In the genomic region with DNA sequence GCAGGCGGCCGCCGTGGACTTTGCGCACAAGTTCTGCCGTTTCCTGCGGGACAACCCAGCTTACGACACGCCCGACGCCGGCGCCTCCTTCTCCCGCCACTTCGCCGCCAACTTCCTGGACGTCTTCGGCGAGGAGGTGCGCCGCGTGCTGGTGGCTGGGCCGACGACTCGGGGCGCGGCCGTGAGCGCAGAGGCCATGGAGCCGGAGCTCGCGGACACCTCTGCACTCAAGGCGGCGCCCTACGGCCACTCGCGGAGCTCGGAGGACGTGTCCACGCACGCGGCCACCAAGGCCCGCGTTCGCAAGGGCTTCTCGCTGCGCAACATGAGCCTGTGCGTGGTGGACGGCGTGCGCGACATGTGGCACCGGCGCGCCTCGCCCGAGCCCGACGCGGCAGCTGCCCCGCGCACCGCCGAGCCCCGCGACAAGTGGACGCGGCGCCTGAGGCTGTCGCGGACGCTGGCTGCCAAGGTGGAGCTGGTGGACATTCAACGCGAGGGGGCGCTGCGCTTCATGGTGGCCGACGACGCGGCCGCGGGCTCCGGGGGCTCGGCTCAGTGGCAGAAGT, we compare ENCODE assay signal across 21 cellular contexts. TPM values are rescaled to one million over a fixed set of nuclear protein-coding genes. Genes with fewer than 3 reads are reported as not detected.
A peak's percentile ranks its signal among the peaks of the same experiment; 100 is the strongest.
DNase-seq lines count a peak whose midpoint lies in the region; FAIRE-seq and TF ChIP-seq lines count a peak whose summit lies in the region.
"Had no signal": no experiment of that assay in that cellular context is flagged by ENCODE, and none has a peak within 500 bp of the region (broad histone marks: within the 10 kb centered on the region; RNA-seq: fewer than 3 reads in every experiment).

No MANE protein-coding gene starts in this region.

- no peak overlapping the region for H2AFZ ChIP-seq in H1 (ENCODE audit: low read length)

- CTCF ChIA-PET in H1 (lab: Charles Lee; ENCODE audit: partially characterized antibody), result interaction anchor here (0.8 to 12.9 kb wide), 14 partner anchors 8 to 698 kb away, joined by 3 to 134 read pairs (median 4); a partner anchor contains a TSS

- TF ChIP-seq EP300 in H1 (IDR thresholded peaks at IDR 0.05; ENCODE audit: borderline replicate concordance in 1 of 2, low read depth in 2 of 2, low read length in 2 of 2), result no peak

- H3K79me1 ChIP-seq in H1 (ENCODE audit: low read depth, low read length), result no peaks in the 10 kb centered on the region

- H3K27me3 ChIP-seq in H1 (replicated peaks in 1 of 4; ENCODE audit: control insufficient read depth in 3 of 4, extremely low read depth in 1 of 4, insufficient read depth in 3 of 4, low read length in 3 of 4) (peaks cover 0 to 7% (median 3%) of the 10 kb centered on the region in 4 experiments; a peak in 4 of 7 replicates), skeletal muscle tissue (ENCODE audit: control insufficient read depth in 3 of 3, insufficient read depth in 3 of 3, low read length in 3 of 3) (no peaks in the 10 kb centered on the region)
- H3K27me3 ChIP-seq: neutrophil had no signal

- peak overlapping the region; percentile 12 to 39; a peak in 2 of 4 replicates for H3K4me2 ChIP-seq in H1 (ENCODE audit: insufficient read depth in 1 of 2, low read depth in 2 of 2, low read length in 2 of 2)

- H3K14ac ChIP-seq in H1 (ENCODE audit: insufficient read length), result no peak overlapping the region

- H2BK120ac ChIP-seq in H1 (replicated peaks; ENCODE audit: low read depth, low read length), result no peak overlapping the region

- H3K9ac ChIP-seq in H1 (replicated peaks in 1 of 4; ENCODE audit: extremely low read depth in 1 of 4, low read depth in 3 of 4, low read length in 3 of 4) (no peak overlapping the region), kidney (ENCODE audit: low read length in 2 of 2) (no peak overlapping the region), skeletal muscle tissue (ENCODE audit: low read depth in 1 of 3, low read length in 3 of 3) (peak overlapping the region in 2 of 3 donors; percentile 74 to 83)

- H3K4me3 ChIP-seq in H1 (ENCODE audit: extremely low read depth in 1 of 4, insufficient read depth in 2 of 4, low read depth in 3 of 4, low read length in 4 of 4) (peak overlapping the region in 1 of 4 experiments; percentile 25; a peak in 1 of 8 replicates), kidney (ENCODE audit: low read length in 2 of 2) (no peak overlapping the region), skeletal muscle tissue (ENCODE audit: low read length in 3 of 3) (peak overlapping the region in 2 of 3 donors; percentile 68 to 72)
- H3K4me3 ChIP-seq: HAP-1 had no signal

- H2BK12ac ChIP-seq in H1 (ENCODE audit: low read depth, low read length), result peak overlapping the region; percentile 75; the same call in 1 of the 2 replicates

- peak; percentile 72 for DNase-seq in NAMALWA (ENCODE audit: low spot score)
- peak; percentile 38 to 94 for DNase-seq in H1 (ENCODE audit: low read depth in 1 of 2, low spot score in 2 of 2)
- no peak for DNase-seq in kidney
- DNase-seq in cerebellar nuclear complex (lab: John Stamatoyannopoulos, UW), result no peak
- no peak for DNase-seq in activated naive CD8-positive, alpha-beta T cell treated with anti-CD3 and anti-CD28 coated beads for 36 hours
- no peak for DNase-seq in NOMO-1 treated with dmso at 0.1 percent for 144 hours (lab: John Stamatoyannopoulos, UW; ENCODE audit: unreplicated experiment)
- DNase-seq in medulla oblongata (ENCODE audit: extremely low spot score), result no peak
- DNase-seq: activated CD4-positive, alpha-beta T cell treated with anti-CD3 and anti-CD28 coated beads for 1 hour; erythroblast; NCI-H1105 treated with DMSO at 0.1 percent for 48 hours; NCI-H82; RPMI8226; stimulated activated naive CD8-positive, alpha-beta T cell treated with anti-CD3 and anti-CD28 coated beads, Interleukin-15, amount 100 ng/mL, for 72 hours; T-helper 17 cell had no signal

- no peak overlapping the region for H2AK5ac ChIP-seq in H1 (ENCODE audit: low read depth, low read length)

- H3K9me3 ChIP-seq in H1 (ENCODE audit: insufficient read depth in 2 of 2, low read depth in 1 of 2, low read length in 1 of 2) (no peaks in the 10 kb centered on the region; a peak in 1 of 4 replicates), kidney (ENCODE audit: control insufficient read depth in 1 of 2, low read length in 2 of 2) (no peaks in the 10 kb centered on the region), skeletal muscle tissue (ENCODE audit: control insufficient read depth in 3 of 3, low read length in 3 of 3) (no peaks in the 10 kb centered on the region)
- H3K9me3 ChIP-seq: HAP-1, neutrophil had no signal

- no peaks in the 10 kb centered on the region for H3K4me1 Mint-ChIP-seq in activated naive CD8-positive, alpha-beta T cell treated with anti-CD3 and anti-CD28 coated beads for 36 hours
- H3K4me1 Mint-ChIP-seq: T-helper 17 cell had no signal

- no peak overlapping the region for H3K27ac Mint-ChIP-seq in activated naive CD8-positive, alpha-beta T cell treated with anti-CD3 and anti-CD28 coated beads for 36 hours
- H3K27ac Mint-ChIP-seq: activated naive CD8-positive, alpha-beta T cell; stimulated activated naive CD8-positive, alpha-beta T cell treated with anti-CD3 and anti-CD28 coated beads, Interleukin-15, amount 100 ng/mL, for 72 hours; T-helper 17 cell had no signal

- H3K36me3 ChIP-seq in H1 (ENCODE audit: control insufficient read depth in 2 of 4, insufficient read depth in 4 of 4, low read length in 3 of 4), result no peaks in the 10 kb centered on the region; a peak in 1 of 8 replicates
- H3K36me3 ChIP-seq in kidney (ENCODE audit: control insufficient read depth in 1 of 2, insufficient read depth in 2 of 2, low read length in 2 of 2), result no peaks in the 10 kb centered on the region
- H3K36me3 ChIP-seq in skeletal muscle tissue (ENCODE audit: control insufficient read depth in 3 of 3, insufficient read depth in 3 of 3, low read length in 3 of 3), result no peaks in the 10 kb centered on the region
- H3K36me3 ChIP-seq: HAP-1, neutrophil had no signal

- H4K5ac ChIP-seq in H1 (ENCODE audit: insufficient read length, low read depth, low read length), result no peak overlapping the region

- TF ChIP-seq RAD21 in H1 (IDR thresholded peaks at IDR 0.05 in 1 of 2, conservative IDR thresholded peaks at IDR 0.05 in 1 of 2; ENCODE audit: low read depth in 2 of 2, low read length in 2 of 2), result peak; percentile 64 to 82

- no peaks in the 10 kb centered on the region for H3K36me3 Mint-ChIP-seq in activated naive CD8-positive, alpha-beta T cell treated with anti-CD3 and anti-CD28 coated beads for 36 hours
- H3K36me3 Mint-ChIP-seq: activated naive CD8-positive, alpha-beta T cell had no signal

- H3K27me3 Mint-ChIP-seq in activated naive CD8-positive, alpha-beta T cell treated with anti-CD3 and anti-CD28 coated beads for 36 hours, result no peaks in the 10 kb centered on the region
- H3K27me3 Mint-ChIP-seq: activated naive CD8-positive, alpha-beta T cell; stimulated activated naive CD8-positive, alpha-beta T cell treated with anti-CD3 and anti-CD28 coated beads, Interleukin-15, amount 100 ng/mL, for 72 hours; T-helper 17 cell had no signal

- peaks cover 2 to 9% of the 10 kb centered on the region in 2 experiments for H4K20me1 ChIP-seq in H1 (replicated peaks in 1 of 2; ENCODE audit: control insufficient read depth in 1 of 2, insufficient read depth in 2 of 2, low read length in 2 of 2)

- TF ChIP-seq CTCF in H1 (IDR thresholded peaks at IDR 0.05; ENCODE audit: control extremely low read depth in 1 of 3, insufficient read depth in 1 of 3, low read depth in 1 of 3, low read length in 3 of 3) (peak in 2 of 3 experiments; percentile 86 to 92; a peak in 3 of 4 replicates), kidney (IDR thresholded peaks at IDR 0.05; ENCODE audit: borderline replicate concordance, extremely low read depth, insufficient read depth) (peak; percentile 26)

- FAIRE-seq in H1 (lab: Jason Lieb, UNC) (no peak), kidney (lab: Jason Lieb, UNC) (no peak)

- H3K4me3 Mint-ChIP-seq in activated naive CD8-positive, alpha-beta T cell treated with anti-CD3 and anti-CD28 coated beads for 36 hours, result no peak overlapping the region
- H3K4me3 Mint-ChIP-seq: activated naive CD8-positive, alpha-beta T cell; stimulated activated naive CD8-positive, alpha-beta T cell treated with anti-CD3 and anti-CD28 coated beads, Interleukin-15, amount 100 ng/mL, for 72 hours; T-helper 17 cell had no signal

- no peak for TF ChIP-seq POLR2A in H1 (IDR thresholded peaks at IDR 0.05; ENCODE audit: control extremely low read depth in 1 of 2, low read depth in 2 of 2, low read length in 2 of 2)

- H3K27ac ChIP-seq in H1 (ENCODE audit: low read depth, low read length), result no peak overlapping the region
- no peak overlapping the region for H3K27ac ChIP-seq in kidney (ENCODE audit: low read depth in 2 of 2, low read length in 2 of 2)
- H3K27ac ChIP-seq in skeletal muscle tissue (ENCODE audit: low read depth, low read length), result peak overlapping the region; percentile 97
- H3K27ac ChIP-seq: C4-2B, neutrophil had no signal

- H2BK20ac ChIP-seq in H1 (ENCODE audit: low read length), result no peak overlapping the region

- H3K56ac ChIP-seq in H1 (replicated peaks; ENCODE audit: insufficient read length, low read depth, low read length), result no peak overlapping the region

- WGBS in H1 (ENCODE audit: extremely low coverage in 1 of 2, insufficient coverage in 1 of 2, insufficient read length in 1 of 2, insufficient replicate concordance in 2 of 2, low coverage in 1 of 2, low lambda C conversion rate in 2 of 2, missing lambda C conversion rate in 1 of 2), 2 experiments, result 41% methylated on average over 44 of the region's 83 CpGs; no CpG with 5 or more reads in 1 of the 2 experiments

- H3K4me1 ChIP-seq in H1 (replicated peaks in 1 of 4; ENCODE audit: control insufficient read depth in 3 of 4, insufficient read depth in 4 of 4, low read length in 3 of 4) (peaks cover 0 to 9% (median 2%) of the 10 kb centered on the region in 4 experiments; a peak in 3 of 7 replicates), kidney (ENCODE audit: control insufficient read depth in 1 of 2, insufficient read depth in 1 of 2, low read depth in 1 of 2, low read length in 2 of 2) (peaks cover 0 to 2% of the 10 kb centered on the region in 2 donors), skeletal muscle tissue (ENCODE audit: control insufficient read depth in 3 of 3, insufficient read depth in 3 of 3, low read length in 3 of 3) (peaks cover 48 to 71% (median 69%) of the 10 kb centered on the region in 3 donors)
- H3K4me1 ChIP-seq: HAP-1 had no signal

- H3K9me3 Mint-ChIP-seq in activated naive CD8-positive, alpha-beta T cell treated with anti-CD3 and anti-CD28 coated beads for 36 hours, result no peaks in the 10 kb centered on the region
- H3K9me3 Mint-ChIP-seq: stimulated activated naive CD8-positive, alpha-beta T cell treated with anti-CD3 and anti-CD28 coated beads, Interleukin-15, amount 100 ng/mL, for 72 hours had no signal

- H2BK15ac ChIP-seq in H1 (ENCODE audit: low read length), result no peak overlapping the region

- H3K4ac ChIP-seq in H1 (replicated peaks; ENCODE audit: insufficient read length, low read depth, low read length), result no peak overlapping the region

- H4K8ac ChIP-seq in H1 (ENCODE audit: extremely low read depth, insufficient read depth, low read length), result peak overlapping the region; percentile 86

- peaks cover 2% of the 10 kb centered on the region; the same call in 1 of the 2 replicates for H3K23me2 ChIP-seq in H1 (ENCODE audit: low read depth, low read length)

- H4K91ac ChIP-seq in H1 (replicated peaks; ENCODE audit: insufficient read length, low read length), result no peak overlapping the region

- intact Hi-C loops in kidney (cut with DNase I), result no loop called here

- no peaks in the 10 kb centered on the region for H3K79me2 ChIP-seq in H1 (ENCODE audit: control insufficient read depth in 1 of 2, insufficient read depth in 2 of 2, low read length in 2 of 2)

- H2BK5ac ChIP-seq in H1 (ENCODE audit: low read depth, low read length), result peak overlapping the region; percentile 24; the same call in 1 of the 2 replicates

- H3K23ac ChIP-seq in H1 (ENCODE audit: insufficient read length), result no peak overlapping the region

- no peak overlapping the region for H3K18ac ChIP-seq in H1 (ENCODE audit: extremely low read depth, low read length)

- POLR2A ChIA-PET in H1 (lab: Charles Lee; ENCODE audit: partially characterized antibody), result interaction anchor here (0.7 kb wide), 1 partner anchor 96 kb away, joined by 4 read pairs; no protein-coding TSS in a partner anchor

RNA-seq across cellular contexts. Expression of a gene that starts 14.1 kb away (rescaled TPM):
- 17.5 and 18.7 TPM in 2 replicates for total RNA-seq in H1 (2021; fragmentation: NEBNext Ultra II Directional; extraction: Animal tissue kit (Norgen Biotek cat#: 25700))
- 11.5 and 21.0 TPM in 2 replicates for polyA plus RNA-seq in H1 (2011; rRNA removed)
- polyA plus RNA-seq in H1 (2011; cell fraction: cytosol; rRNA removed), result 11.9 TPM
- 13.6 TPM for polyA plus RNA-seq in H1 (2011; cell fraction: nucleus; rRNA removed)
- 4.5 to 12.5 TPM (median 10.7 TPM) in 4 replicates for polyA plus RNA-seq in H1 (2012, experiment 1 of 2)
- 6.4 TPM for polyA plus RNA-seq in H1 (2012, experiment 2 of 2)
- 6.5 TPM for polyA plus RNA-seq in H1 (2013, experiment 1 of 2)
- polyA plus RNA-seq in H1 (2013, experiment 2 of 2), result 7.5 TPM
- polyA minus RNA-seq in H1 (2011; rRNA and poly(A)+ RNA removed), result 5.3 and 6.7 TPM in 2 replicates
- 11.3 TPM for polyA minus RNA-seq in H1 (2011; cell fraction: cytosol; rRNA and poly(A)+ RNA removed)
- 7.5 TPM for polyA minus RNA-seq in H1 (2011; cell fraction: nucleus; rRNA and poly(A)+ RNA removed)
- total RNA-seq in kidney, result 11.0 TPM
- 4.5 TPM for polyA plus RNA-seq in kidney (ENCODE audit: insufficient read depth, low read depth, low replicate concordance)
- total RNA-seq in skeletal muscle tissue, result 5.7 TPM
- total RNA-seq in activated naive CD8-positive, alpha-beta T cell treated with anti-CD3 and anti-CD28 coated beads for 36 hours, result 1 to 10 TPM; 2.9 to 3.6 TPM

RNA-seq across cellular contexts. Expression of a gene that starts 55.5 kb away (rescaled TPM):
- total RNA-seq in H1 (2021; fragmentation: NEBNext Ultra II Directional; extraction: Animal tissue kit (Norgen Biotek cat#: 25700)), result not detected in 2 replicates
- polyA plus RNA-seq in H1 (2011; rRNA removed) (not detected in 2 replicates), kidney (ENCODE audit: insufficient read depth, low read depth, low replicate concordance) (not detected)
- not detected for polyA plus RNA-seq in H1 (2011; cell fraction: cytosol; rRNA removed)
- not detected for polyA plus RNA-seq in H1 (2011; cell fraction: nucleus; rRNA removed)
- 2.5 to 3.1 TPM (median 2.7 TPM) in 4 replicates for polyA plus RNA-seq in H1 (2012, experiment 1 of 2)
- 0.63 TPM for polyA plus RNA-seq in H1 (2012, experiment 2 of 2)
- polyA plus RNA-seq in H1 (2013, experiment 1 of 2), result not detected
- polyA plus RNA-seq in H1 (2013, experiment 2 of 2), result not detected
- polyA minus RNA-seq in H1 (2011; rRNA and poly(A)+ RNA removed), result not detected in 2 replicates
- polyA minus RNA-seq in H1 (2011; cell fraction: cytosol; rRNA and poly(A)+ RNA removed), result not detected
- not detected for polyA minus RNA-seq in H1 (2011; cell fraction: nucleus; rRNA and poly(A)+ RNA removed)
- total RNA-seq in kidney (not detected), skeletal muscle tissue (not detected)
- total RNA-seq in activated naive CD8-positive, alpha-beta T cell treated with anti-CD3 and anti-CD28 coated beads for 36 hours, result not detected
- total RNA-seq: cerebellum, lower leg skin, T-helper 17 cell had no signal

Comparison
In these comparisons a context has a peak if more than half of its experiments do, and no peak if none do; other contexts are left out.
1. DNase-seq: peak in NAMALWA (single experiment) and H1 (2 of 2); none in kidney (single experiment), cerebellar nuclear complex (0 of 2), activated naive CD8-positive, alpha-beta T cell treated with anti-CD3 and anti-CD28 coated beads for 36 hours (single experiment), NOMO-1 treated with dmso at 0.1 percent for 144 hours (single experiment) and medulla oblongata (single experiment).
2. H3K4me3 ChIP-seq: peak in skeletal muscle tissue (2 of 3); none in kidney (0 of 2).
3. H3K9ac ChIP-seq: peak in skeletal muscle tissue (2 of 3); none in H1 (0 of 4) and kidney (0 of 2).